Comparison of ENCODE assay signal across 8 cellular contexts in the genomic region with DNA sequence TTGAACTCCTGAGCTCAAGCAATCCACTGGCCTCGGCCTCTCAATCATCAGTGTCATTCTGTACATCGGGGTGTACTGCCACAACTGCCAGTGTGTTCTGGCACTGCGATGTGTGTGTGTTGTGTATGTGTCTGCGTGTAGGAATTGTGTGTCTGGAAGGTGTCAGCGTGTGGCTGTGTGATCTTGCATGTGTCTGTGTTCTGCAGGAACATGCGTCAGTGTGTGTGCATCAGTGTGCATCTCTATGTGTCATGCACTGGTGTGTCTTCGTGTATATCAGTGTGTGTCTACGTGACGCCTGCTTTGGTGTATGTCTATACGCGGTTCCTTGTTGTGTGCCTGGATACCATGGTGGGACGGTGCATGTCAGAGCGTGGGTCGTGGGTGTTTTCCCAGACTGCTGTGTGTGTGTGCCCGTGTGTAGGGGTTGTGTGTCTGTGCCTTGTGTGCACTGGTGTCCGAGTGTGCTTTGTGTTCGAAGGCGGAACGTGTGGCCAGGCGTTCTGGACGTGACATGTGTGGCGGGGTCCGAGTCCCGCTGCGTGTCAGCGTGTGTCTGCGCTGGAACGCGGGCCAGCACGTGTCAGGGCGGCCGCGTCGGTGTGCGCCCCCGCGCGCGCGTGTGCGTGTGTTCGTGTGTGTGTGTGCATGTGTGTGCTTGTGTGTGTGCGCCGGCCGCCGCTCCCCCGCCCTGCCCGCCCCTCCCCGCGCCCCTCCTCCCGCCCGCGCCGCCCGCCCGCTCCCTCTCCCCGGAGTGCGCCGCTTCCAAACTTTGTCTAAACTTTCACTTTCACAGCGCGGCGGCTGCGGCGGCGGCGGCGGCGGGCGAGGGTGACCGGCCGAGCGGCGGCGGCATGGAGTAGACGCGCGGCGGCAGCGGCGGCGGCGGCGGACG. TPM values are rescaled to one million over a fixed set of nuclear protein-coding genes. Genes with fewer than 3 reads are reported as not detected.
DNase-seq lines count a peak whose midpoint lies in the region; ATAC-seq and TF ChIP-seq lines count a peak whose summit lies in the region.

Gene NFIX (plus strand): TSS at position 775 of the 895 bp plus-strand sequence. CDS start 363 bp downstream, outside the sequence.

- DNase-seq in GM19238 (ENCODE audit: insufficient read length, low spot score) (peak; percentile 53), Peyer's patch (peak; percentile 59 to 81 (median 79)), activated gamma-delta T cell treated with Interleukin-2 at 50 U/mL for 16 hours (peak; percentile 41), fibroblast of villous mesenchyme (ENCODE audit: low read depth) (peak; percentile 69), neural crest cell (ENCODE audit: low read depth, low spot score) (no peak), tibial artery (peak; percentile 66 to 86)

- H3K9me3 Mint-ChIP-seq in neural crest cell = no peaks in the 10 kb centered on the region

- no peak for TF ChIP-seq POLR2A in Peyer's patch (IDR thresholded peaks at IDR 0.05)

- intact Hi-C loops in tibial artery (cut with DNase I; ENCODE audit: low total_unique reads) = loop anchor here (5.0 kb wide), 3 partner anchors 42 to 87 kb away; no protein-coding TSS in a partner anchor

- peaks cover 7% of the 10 kb centered on the region for H3K36me3 Mint-ChIP-seq in neural crest cell (ENCODE audit: low read depth)

- H3K27me3 Mint-ChIP-seq in neural crest cell (ENCODE audit: low read depth) = peaks cover 87% of the 10 kb centered on the region

- H3K27ac ChIP-seq in Peyer's patch = peak within 1 kb of the TSS; percentile 55 to 85 (median 76)
- peak within 1 kb of the TSS; percentile 88 to 99 for H3K27ac ChIP-seq in tibial artery

- peak within 1 kb of the TSS; percentile 80 for H3K4me3 Mint-ChIP-seq in neural crest cell

- H3K36me3 ChIP-seq in Peyer's patch = peaks cover 0 to 6% (median 0%) of the 10 kb centered on the region in 3 donors
- peaks cover 0 to 12% (median 0%) of the 10 kb centered on the region in 3 donors for H3K36me3 ChIP-seq in tibial artery

- H3K9me3 ChIP-seq in Peyer's patch = no peaks in the 10 kb centered on the region
- H3K9me3 ChIP-seq in tibial artery = no peaks in the 10 kb centered on the region

- H3K27ac Mint-ChIP-seq in neural crest cell (ENCODE audit: unreplicated experiment) = peak within 1 kb of the TSS; percentile 4

- H3K4me3 ChIP-seq in Peyer's patch = peak within 1 kb of the TSS; percentile 40 to 86 (median 75)
- peak within 1 kb of the TSS; percentile 76 for H3K4me3 ChIP-seq in fibroblast of villous mesenchyme (ENCODE audit: low read depth, low read length)
- H3K4me3 ChIP-seq in tibial artery = peak within 1 kb of the TSS; percentile 74 to 85

- TF ChIP-seq CTCF in Peyer's patch (IDR thresholded peaks at IDR 0.05) (no peak), fibroblast of villous mesenchyme (IDR thresholded peaks at IDR 0.05; ENCODE audit: insufficient read depth, low read depth, low read length) (no peak), neural crest cell (conservative IDR thresholded peaks at IDR 0.05) (no peak), tibial artery (IDR thresholded peaks at IDR 0.05) (no peak)

- no peak for ATAC-seq in GM18520 (IDR thresholded peaks at IDR 0.05; ENCODE audit: unreplicated experiment)
- no peak for ATAC-seq in GM21360 (IDR thresholded peaks at IDR 0.05; ENCODE audit: unreplicated experiment)

- H3K4me1 Mint-ChIP-seq in neural crest cell = peaks cover 8% of the 10 kb centered on the region

- H3K4me1 ChIP-seq in Peyer's patch (peaks cover 0 to 14% (median 3%) of the 10 kb centered on the region in 4 donors), tibial artery (peaks cover 0 to 41% (median 36%) of the 10 kb centered on the region in 4 donors)

- H3K27me3 ChIP-seq in Peyer's patch (no peaks in the 10 kb centered on the region), tibial artery (no peaks in the 10 kb centered on the region)

RNA-seq across cellular contexts. Expression of gene NFIX, which starts in this region (rescaled TPM):
- total RNA-seq in Peyer's patch (10 to 100 TPM; 13.5 to 56.9 (median 40.0) TPM), fibroblast of villous mesenchyme (29.6 and 30.2 TPM in 2 replicates), neural crest cell (0.23 and 0.68 TPM in 2 replicates)
